In genomic region chr16:71845639-71846431, GRCh38 we compare ENCODE assay signal across 8 cellular contexts. TPM values are rescaled to one million over a fixed set of nuclear protein-coding genes. Genes with fewer than 3 reads are reported as not detected.
A peak's percentile ranks its signal among the peaks of the same experiment; 100 is the strongest.
DNase-seq lines count a peak whose midpoint lies in the region; ATAC-seq, FAIRE-seq and TF ChIP-seq lines count a peak whose summit lies in the region.

A gene with protein sequence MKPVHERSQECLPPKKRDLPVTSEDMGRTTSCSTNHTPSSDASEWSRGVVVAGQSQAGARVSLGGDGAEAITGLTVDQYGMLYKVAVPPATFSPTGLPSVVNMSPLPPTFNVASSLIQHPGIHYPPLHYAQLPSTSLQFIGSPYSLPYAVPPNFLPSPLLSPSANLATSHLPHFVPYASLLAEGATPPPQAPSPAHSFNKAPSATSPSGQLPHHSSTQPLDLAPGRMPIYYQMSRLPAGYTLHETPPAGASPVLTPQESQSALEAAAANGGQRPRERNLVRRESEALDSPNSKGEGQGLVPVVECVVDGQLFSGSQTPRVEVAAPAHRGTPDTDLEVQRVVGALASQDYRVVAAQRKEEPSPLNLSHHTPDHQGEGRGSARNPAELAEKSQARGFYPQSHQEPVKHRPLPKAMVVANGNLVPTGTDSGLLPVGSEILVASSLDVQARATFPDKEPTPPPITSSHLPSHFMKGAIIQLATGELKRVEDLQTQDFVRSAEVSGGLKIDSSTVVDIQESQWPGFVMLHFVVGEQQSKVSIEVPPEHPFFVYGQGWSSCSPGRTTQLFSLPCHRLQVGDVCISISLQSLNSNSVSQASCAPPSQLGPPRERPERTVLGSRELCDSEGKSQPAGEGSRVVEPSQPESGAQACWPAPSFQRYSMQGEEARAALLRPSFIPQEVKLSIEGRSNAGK (plus strand): TSS chr16:71845976. CDS start chr16:71849741, 3,765 bp downstream.

- peak within 1 kb of the TSS; percentile 93 for H3K27ac ChIP-seq in left ventricle myocardium inferior (replicated peaks)
- peak within 1 kb of the TSS; percentile 97 for H3K27ac ChIP-seq in upper lobe of right lung

- intact Hi-C loops in T-helper 1 cell treated with Interleukin-12 subunit alpha and Interleukin-12 subunit beta and Interleukin-4 antibody, amounts not matched to agents 30 ng/mL and 1 ng/mL, for 36 hours (cut with micrococcal nuclease) = loop anchor here (1.0 to 10.0 kb wide), 8 partner anchors 35 to 381 kb away; partner anchors contain the start of genes DHODH, DHX38, IST1 and TXNL4B
- intact Hi-C loops in left ventricle myocardium inferior (cut with micrococcal nuclease) = no loop called here
- intact Hi-C loops in upper lobe of right lung (cut with DNase I) = no loop called here

- peak; percentile 23 for TF ChIP-seq CTCF in left ventricle myocardium inferior (IDR thresholded peaks at IDR 0.05; ENCODE audit: borderline replicate concordance)
- TF ChIP-seq CTCF in progenitor cell of endocrine pancreas (IDR thresholded peaks at IDR 0.05; ENCODE audit: unreplicated experiment) = no peak
- TF ChIP-seq CTCF in upper lobe of right lung (IDR thresholded peaks at IDR 0.05) = no peak

- FAIRE-seq in GM12892 (lab: Jason Lieb, UNC) = peak; percentile 89

- H3K4me3 ChIP-seq in left ventricle myocardium inferior (peak within 1 kb of the TSS; percentile 100), upper lobe of right lung (peak within 1 kb of the TSS; percentile 100)

- no peaks in the 10 kb centered on the region for H3K9me3 ChIP-seq in left ventricle myocardium inferior (replicated peaks)
- H3K9me3 ChIP-seq in upper lobe of right lung = no peaks in the 10 kb centered on the region

- H3K4me1 Mint-ChIP-seq in progenitor cell of endocrine pancreas (ENCODE audit: low read depth) = peaks cover 13% of the 10 kb centered on the region

- H3K27ac Mint-ChIP-seq in progenitor cell of endocrine pancreas = peak within 1 kb of the TSS; percentile 97

- H3K36me3 Mint-ChIP-seq in progenitor cell of endocrine pancreas (ENCODE audit: insufficient read depth) = peaks cover 12% of the 10 kb centered on the region

- H3K36me3 ChIP-seq in left ventricle myocardium inferior = peaks cover 30% of the 10 kb centered on the region
- peaks cover 28% of the 10 kb centered on the region for H3K36me3 ChIP-seq in upper lobe of right lung

- no peaks in the 10 kb centered on the region for H3K27me3 ChIP-seq in left ventricle myocardium inferior (ENCODE audit: low read depth)
- no peaks in the 10 kb centered on the region for H3K27me3 ChIP-seq in upper lobe of right lung

- H3K4me1 ChIP-seq in left ventricle myocardium inferior = peaks cover 37% of the 10 kb centered on the region
- H3K4me1 ChIP-seq in upper lobe of right lung = peaks cover 10% of the 10 kb centered on the region

- no peaks in the 10 kb centered on the region for H3K27me3 Mint-ChIP-seq in progenitor cell of endocrine pancreas

- H3K4me3 Mint-ChIP-seq in progenitor cell of endocrine pancreas (ENCODE audit: low read depth) = peak within 1 kb of the TSS; percentile 92

- no peaks in the 10 kb centered on the region for H3K9me3 Mint-ChIP-seq in progenitor cell of endocrine pancreas (ENCODE audit: low read depth)

- TF ChIP-seq POLR2A in GM12892 (IDR thresholded peaks at IDR 0.05; ENCODE audit: low read depth, low read length) = peak; percentile 86

- ATAC-seq in HG02763 (IDR thresholded peaks at IDR 0.05; ENCODE audit: unreplicated experiment) (peak; percentile 73), upper lobe of right lung (peak; percentile 99)

- peak; percentile 94 for DNase-seq in GM12892 (ENCODE audit: insufficient read length)
- peak; percentile 89 for DNase-seq in NCI-H1436 (lab: John Stamatoyannopoulos, UW)
- DNase-seq in amniotic epithelial cell (ENCODE audit: low read depth) = peak; percentile 85
- DNase-seq in left ventricle myocardium inferior = peak; percentile 91
- DNase-seq in progenitor cell of endocrine pancreas (ENCODE audit: low spot score, unreplicated experiment) = peak; percentile 93
- peak; percentile 95 for DNase-seq in upper lobe of right lung

RNA-seq across cellular contexts. Expression of the gene that starts here (rescaled TPM):
- polyA plus RNA-seq in GM12892 (2012; ENCODE audit: missing spikeins) = 9.0 TPM
- 25.7 and 26.9 TPM in 2 replicates for total RNA-seq in T-helper 1 cell treated with Interleukin-12 subunit alpha and Interleukin-12 subunit beta and Interleukin-4 antibody, amounts not matched to agents 30 ng/mL and 1 ng/mL, for 36 hours
- 14.0 TPM for total RNA-seq in left ventricle myocardium inferior
- total RNA-seq in progenitor cell of endocrine pancreas = 28.5 and 28.6 TPM in 2 replicates
- 32.2 TPM for total RNA-seq in upper lobe of right lung

Comparison
In these comparisons a context has a peak if more than half of its experiments do, and no peak if none do; other contexts are left out.
1. Peak in every context shown above with its lines: DNase-seq, ATAC-seq, H3K4me3 ChIP-seq and H3K27ac ChIP-seq.